11 cellular contexts compared by ENCODE assay signal in the genomic region with DNA sequence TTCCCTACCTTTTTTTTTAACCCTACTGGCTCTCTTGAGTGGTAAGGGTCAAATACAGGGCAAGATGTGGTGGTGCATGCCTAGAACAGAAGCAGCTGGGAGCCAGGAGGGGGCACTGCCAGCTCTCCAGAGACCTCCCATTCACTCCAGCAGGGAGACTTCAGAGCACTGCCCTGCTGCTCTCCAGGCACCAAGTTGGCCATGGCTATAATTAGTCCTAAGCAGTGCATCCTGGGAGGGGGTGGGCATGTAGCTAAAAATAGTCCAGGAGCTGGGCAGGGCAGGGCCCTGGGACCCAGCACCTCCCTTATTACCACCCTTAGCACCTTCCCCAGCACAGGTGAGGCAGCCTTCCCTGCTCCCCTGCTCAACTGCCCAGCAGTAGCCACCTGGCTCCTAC. TPM values are rescaled to one million over a fixed set of nuclear protein-coding genes. Genes with fewer than 3 reads are reported as not detected.
DNase-seq lines count a peak whose midpoint lies in the region; ATAC-seq, FAIRE-seq and TF ChIP-seq lines count a peak whose summit lies in the region.
"Had no signal": no experiment of that assay in that cellular context is flagged by ENCODE, and none has a peak within 500 bp of the region (broad histone marks: within the 10 kb centered on the region; RNA-seq: fewer than 3 reads in every experiment).

No MANE protein-coding gene starts in this region.

- CTCF ChIA-PET in Caco-2 (lab: Charles Lee) = interaction anchor here (5.2 kb wide), 1 partner anchor 27 kb away, joined by 69 read pairs; a partner anchor contains a TSS

- H3K9me3 Mint-ChIP-seq in osteocyte (ENCODE audit: unreplicated experiment) = no peaks in the 10 kb centered on the region
- no peaks in the 10 kb centered on the region for H3K9me3 Mint-ChIP-seq in Caco-2 (ENCODE audit: unreplicated experiment)
- H3K9me3 Mint-ChIP-seq: CD4-positive, CD25-positive, alpha-beta regulatory T cell; nephron progenitor cell had no signal

- no peak overlapping the region for H3K4me3 Mint-ChIP-seq in osteocyte (ENCODE audit: unreplicated experiment)
- no peak overlapping the region for H3K4me3 Mint-ChIP-seq in Caco-2 (ENCODE audit: unreplicated experiment)

- H3K27ac Mint-ChIP-seq in osteocyte (ENCODE audit: unreplicated experiment) (no peak overlapping the region), Caco-2 (ENCODE audit: unreplicated experiment) (no peak overlapping the region)
- H3K27ac Mint-ChIP-seq: CD4-positive, CD25-positive, alpha-beta regulatory T cell; nephron progenitor cell had no signal

- H3K4me3 ChIP-seq in LNCaP clone FGC (ENCODE audit: low read depth, low read length) (no peak overlapping the region), bronchial epithelial cell (ENCODE audit: low read depth, low read length) (no peak overlapping the region), Caco-2 (ENCODE audit: low read depth, low read length) (no peak overlapping the region)

- H3K9me3 ChIP-seq in Caco-2 = no peaks in the 10 kb centered on the region

- no peaks in the 10 kb centered on the region for H3K36me3 ChIP-seq in bronchial epithelial cell (ENCODE audit: control insufficient read depth, insufficient read depth, low read length)
- H3K36me3 ChIP-seq in Caco-2 (ENCODE audit: control insufficient read depth, insufficient read depth, low read length) = no peaks in the 10 kb centered on the region

- ATAC-seq in GM21515 (IDR thresholded peaks at IDR 0.05; ENCODE audit: unreplicated experiment) = no peak

- POLR2A ChIA-PET in Caco-2 (lab: Charles Lee) = no interaction called here

- BruUV-seq in Caco-2 (replicated peaks; lab: Mats Ljungman, UMichigan) = no TSS peak

- H3K27me3 ChIP-seq in bronchial epithelial cell (ENCODE audit: control insufficient read depth, insufficient read depth, low read length) = no peaks in the 10 kb centered on the region
- H3K27me3 ChIP-seq in Caco-2 (replicated peaks; ENCODE audit: control insufficient read depth, insufficient read depth, low read length) = peaks cover 8% of the 10 kb centered on the region

- H3K4me1 ChIP-seq in Caco-2 = peaks cover 27% of the 10 kb centered on the region

- H3K27me3 Mint-ChIP-seq in osteocyte (ENCODE audit: unreplicated experiment) (no peaks in the 10 kb centered on the region), Caco-2 (ENCODE audit: insufficient read depth, unreplicated experiment) (peaks cover 5% of the 10 kb centered on the region)

- H3K4me1 Mint-ChIP-seq in osteocyte (ENCODE audit: unreplicated experiment) (peaks cover 28% of the 10 kb centered on the region), Caco-2 (ENCODE audit: low read depth, unreplicated experiment) (peaks cover 16% of the 10 kb centered on the region)

- TF ChIP-seq CTCF in LNCaP clone FGC (IDR thresholded peaks at IDR 0.05; ENCODE audit: control insufficient read depth, extremely low read depth, insufficient read depth) = peak; percentile 18; the same call in 1 of the 2 replicates
- TF ChIP-seq CTCF in bronchial epithelial cell (IDR thresholded peaks at IDR 0.05; ENCODE audit: insufficient read depth, low read length, severe bottlenecking) = peak; percentile 38
- TF ChIP-seq CTCF in osteocyte (IDR thresholded peaks at IDR 0.05) = peak; percentile 40
- TF ChIP-seq CTCF in Caco-2 (IDR thresholded peaks at IDR 0.05; ENCODE audit: insufficient read depth in 1 of 2, low read depth in 1 of 2, low read length in 1 of 2, severe bottlenecking in 1 of 2, unreplicated experiment in 1 of 2) = peak in 1 of 2 experiments; percentile 15

- H3K36me3 Mint-ChIP-seq in osteocyte (ENCODE audit: unreplicated experiment) (no peaks in the 10 kb centered on the region), Caco-2 (ENCODE audit: insufficient read depth, unreplicated experiment) (peaks cover 6% of the 10 kb centered on the region)
- H3K36me3 Mint-ChIP-seq: CD4-positive, CD25-positive, alpha-beta regulatory T cell had no signal

- DNase-seq in NCI-H2171 treated with DMSO at 0.1 percent for 48 hours (lab: John Stamatoyannopoulos, UW) = peak; percentile 37
- DNase-seq in NCI-H2171 (lab: John Stamatoyannopoulos, UW) = no peak
- no peak for DNase-seq in LNCaP clone FGC (ENCODE audit: low read depth)
- peak; percentile 33 for DNase-seq in bronchial epithelial cell (ENCODE audit: low read depth)
- no peak for DNase-seq in osteocyte (ENCODE audit: extremely low spot score, unreplicated experiment)
- no peak for DNase-seq in effector CD8-positive, alpha-beta T cell (lab: John Stamatoyannopoulos, UW)
- DNase-seq in Caco-2 = no peak
- DNase-seq: activated naive CD4-positive, alpha-beta T cell; CD4-positive, CD25-positive, alpha-beta regulatory T cell; nephron progenitor cell had no signal

- intact Hi-C loops in Caco-2 (cut with micrococcal nuclease; ENCODE audit: unreplicated experiment) = loop anchor here (5.0 kb wide), 1 partner anchor 158 kb away; no protein-coding TSS in a partner anchor

- FAIRE-seq in bronchial epithelial cell (lab: Jason Lieb, UNC) = no peak

RNA-seq across cellular contexts. Expression of a gene that starts 3.5 kb away (rescaled TPM):
- total RNA-seq in bronchial epithelial cell (0.79 and 1.0 TPM in 2 replicates), osteocyte (4.8 and 7.1 TPM in 2 replicates), Caco-2 (2022) (2.8 and 2.9 TPM in 2 replicates)

RNA-seq across cellular contexts. Expression of a gene that starts 26.3 kb away (rescaled TPM):
- total RNA-seq in bronchial epithelial cell = 2.0 and 2.4 TPM in 2 replicates
- 33.1 and 36.1 TPM in 2 replicates for total RNA-seq in osteocyte
- 7.7 and 10.4 TPM in 2 replicates for total RNA-seq in Caco-2 (2022)

RNA-seq across cellular contexts. Expression of a gene that starts 29.8 kb away (rescaled TPM):
- 16.3 and 17.4 TPM in 2 replicates for total RNA-seq in bronchial epithelial cell
- total RNA-seq in osteocyte = 48.2 and 50.7 TPM in 2 replicates
- 46.5 and 47.0 TPM in 2 replicates for total RNA-seq in Caco-2 (2022)

RNA-seq across cellular contexts. Expression of a gene that starts 50.8 kb away (rescaled TPM):
- total RNA-seq in bronchial epithelial cell (25.3 and 30.1 TPM in 2 replicates), osteocyte (42.0 and 43.1 TPM in 2 replicates), Caco-2 (2022) (43.9 and 49.2 TPM in 2 replicates)

RNA-seq across cellular contexts. Expression of a gene that starts 52.4 kb away (rescaled TPM):
- total RNA-seq in bronchial epithelial cell = 5.2 and 6.3 TPM in 2 replicates
- 11.7 and 12.8 TPM in 2 replicates for total RNA-seq in osteocyte
- 9.6 and 10.5 TPM in 2 replicates for total RNA-seq in Caco-2 (2022)

Comparison
In these comparisons a context has a peak if more than half of its experiments do, and no peak if none do; other contexts are left out.
1. DNase-seq: peak in NCI-H2171 treated with DMSO at 0.1 percent for 48 hours (single experiment) and bronchial epithelial cell (single experiment); none in NCI-H2171 (single experiment), LNCaP clone FGC (single experiment), osteocyte (single experiment), effector CD8-positive, alpha-beta T cell (single experiment) and Caco-2 (0 of 2).